ENCODE assay signal across 11 cellular contexts in the genomic region with DNA sequence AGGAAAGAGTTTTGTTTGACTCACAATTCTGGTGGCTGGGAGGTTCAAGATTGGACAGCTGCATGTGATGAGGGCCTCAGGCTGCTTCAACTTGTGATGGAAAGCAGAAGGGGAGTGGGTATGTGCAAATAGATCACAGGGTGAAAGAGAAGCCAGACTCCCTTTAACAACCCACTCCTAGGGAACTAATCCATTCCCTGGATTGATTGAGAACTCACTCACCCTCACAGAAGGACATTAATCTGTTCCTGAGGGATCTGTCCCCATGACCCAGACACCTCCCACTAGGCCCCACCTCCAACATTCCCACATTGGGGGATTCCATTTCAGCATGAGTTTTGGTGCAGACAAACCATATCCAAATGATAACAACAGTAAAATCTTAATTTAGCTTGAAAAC.
"Had no signal": no experiment of that assay in that cellular context is flagged by ENCODE, and none has a peak within 500 bp of the region (broad histone marks: within the 10 kb centered on the region; RNA-seq: fewer than 3 reads in every experiment).

No MANE protein-coding gene starts in this region.

- H3K27me3 ChIP-seq: adrenal gland, Peyer's patch, SJCRH30 had no signal

- H3K27ac Mint-ChIP-seq: activated CD8-positive, alpha-beta T cell treated with anti-CD3 and anti-CD28 coated beads for 36 hours; activated naive CD8-positive, alpha-beta T cell treated with anti-CD3 and anti-CD28 coated beads, Interleukin-2, amount 10 ng/mL, durations not matched to agents 7 days and 5 days; activated T-cell treated with anti-CD3 and anti-CD28 coated beads, Interleukin-2, amount 50 U/mL, for 72 hours; T-helper 2 cell treated with Interferon-gamma antibody and Interleukin-4, amounts not matched to agents 5 μg/mL and 100 μg/mL, for 36 hours had no signal

- H3K9me3 ChIP-seq: adrenal gland, breast epithelium, Peyer's patch, SJCRH30, SK-N-SH had no signal

- H3K27ac ChIP-seq: adrenal gland, breast epithelium, Peyer's patch, RWPE1, SJCRH30 had no signal

- H3K9ac ChIP-seq: SK-N-SH had no signal

- H3K36me3 Mint-ChIP-seq: activated naive CD8-positive, alpha-beta T cell treated with anti-CD3 and anti-CD28 coated beads, Interleukin-2, amount 10 ng/mL, durations not matched to agents 7 days and 5 days had no signal

- DNase-seq: NCI-H1417 treated with DMSO at 0.1 percent for 48 hours had no signal

- H3K4me1 ChIP-seq: Peyer's patch had no signal

- H3K9me3 Mint-ChIP-seq: activated CD8-positive, alpha-beta T cell treated with anti-CD3 and anti-CD28 coated beads for 36 hours; activated naive CD8-positive, alpha-beta T cell treated with anti-CD3 and anti-CD28 coated beads, Interleukin-2, amount 10 ng/mL, durations not matched to agents 7 days and 5 days; activated T-cell treated with anti-CD3 and anti-CD28 coated beads, Interleukin-2, amount 50 U/mL, for 72 hours; T-helper 2 cell treated with Interferon-gamma antibody and Interleukin-4, amounts not matched to agents 5 μg/mL and 100 μg/mL, for 36 hours had no signal

- H3K36me3 ChIP-seq: adrenal gland, breast epithelium, Peyer's patch, SJCRH30 had no signal

- H3K4me3 Mint-ChIP-seq: activated CD8-positive, alpha-beta T cell treated with anti-CD3 and anti-CD28 coated beads for 36 hours; activated naive CD8-positive, alpha-beta T cell treated with anti-CD3 and anti-CD28 coated beads, Interleukin-2, amount 10 ng/mL, durations not matched to agents 7 days and 5 days; activated T-cell treated with anti-CD3 and anti-CD28 coated beads, Interleukin-2, amount 50 U/mL, for 72 hours; T-helper 2 cell treated with Interferon-gamma antibody and Interleukin-4, amounts not matched to agents 5 μg/mL and 100 μg/mL, for 36 hours had no signal

- H3K4me3 ChIP-seq: adrenal gland, breast epithelium, Peyer's patch, SJCRH30 had no signal
